In the genomic region with DNA sequence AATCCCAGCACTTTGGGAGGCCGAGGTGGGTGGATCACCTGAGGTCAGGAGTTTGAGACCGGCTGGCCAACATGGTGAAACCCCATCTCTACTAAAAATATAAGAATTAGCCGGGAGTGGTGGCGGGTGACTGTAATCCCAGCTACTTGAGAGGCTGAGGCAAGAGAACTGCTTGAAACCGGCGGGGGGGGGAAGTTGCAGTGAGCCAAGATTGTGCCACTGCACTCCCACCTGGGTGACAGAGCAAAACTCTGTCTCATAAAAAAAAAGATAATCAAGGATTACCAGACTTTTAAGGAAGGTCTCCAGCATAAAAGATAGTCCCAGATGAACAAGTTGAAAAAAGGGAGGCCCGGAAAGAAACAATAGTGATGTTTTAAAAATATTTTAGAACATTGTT, we compare ENCODE assay signal across 5 cellular contexts. TPM values are rescaled to one million over a fixed set of nuclear protein-coding genes. Genes with fewer than 3 reads are reported as not detected.
"Had no signal": no experiment of that assay in that cellular context is flagged by ENCODE, and none has a peak within 500 bp of the region (broad histone marks: within the 10 kb centered on the region; RNA-seq: fewer than 3 reads in every experiment).

No MANE protein-coding gene starts in this region.

RNA-seq across cellular contexts. Expression of a gene that starts 48.4 kb away (rescaled TPM):
- total RNA-seq: H4, H7, HepG2, HT-29 had no signal
- polyA plus RNA-seq: HepG2, IgD-negative memory B cell had no signal
